In genomic region chr3:61162965-61163364, GRCh38 we compare ENCODE assay signal across 32 cellular contexts.
"Had no signal": no experiment of that assay in that cellular context is flagged by ENCODE, and none has a peak within 500 bp of the region (broad histone marks: within the 10 kb centered on the region; RNA-seq: fewer than 3 reads in every experiment).

No MANE protein-coding gene starts in this region.

- H3K27me3 ChIP-seq: ascending aorta, cardiac muscle cell had no signal

- DNase-seq: activated B cell treated with CpG ODN at 0.5 μM for 24 hours; activated CD4-positive, alpha-beta memory T cell treated with anti-CD3 and anti-CD28 coated beads for 36 hours; activated CD4-positive, alpha-beta T cell treated with anti-CD3 and anti-CD28 coated beads for 4 hours; activated CD4-positive, alpha-beta T cell treated with anti-CD3 and anti-CD28 coated beads, Interleukin-2, amount 10 ng/mL, durations not matched to agents 24 days and 14 days; activated CD4-positive, alpha-beta T cell treated with anti-CD3 and anti-CD28 coated beads, Interleukin-2, amount 50 U/mL, for 1 hour; activated CD4-positive, alpha-beta T cell treated with anti-CD3 and anti-CD28 coated beads, Interleukin-2, amount 50 U/mL, for 4 hours; activated CD4-positive, CD25-positive, alpha-beta regulatory T cell treated with anti-CD3 and anti-CD28 coated beads, Interleukin-2, amount 50 U/mL, for 72 hours; activated CD8-positive, alpha-beta memory T cell treated with anti-CD3 and anti-CD28 coated beads, Interleukin-2, amount 50 U/mL, for 4 hours; activated CD8-positive, alpha-beta T cell treated with anti-CD3 and anti-CD28 coated beads for 36 hours; activated effector memory CD4-positive, alpha-beta T cell treated with anti-CD3 and anti-CD28 coated beads, Interleukin-2, amount 50 U/mL, for 16 hours; activated gamma-delta T cell treated with Interleukin-2 at 50 U/mL for 16 hours; activated naive CD4-positive, alpha-beta T cell treated with anti-CD3 and anti-CD28 coated beads, Interleukin-2, amount 10 ng/mL, durations not matched to agents 7 days and 5 days; activated naive CD4-positive, alpha-beta T cell treated with Interleukin-2 at 50 U/mL for 16 hours; activated naive CD8-positive, alpha-beta T cell treated with anti-CD3 and anti-CD28 coated beads, Interleukin-2, amount 10 ng/mL, durations not matched to agents 7 days and 5 days; activated naive CD8-positive, alpha-beta T cell treated with anti-CD3 and anti-CD28 coated beads, Interleukin-2, amount 50 U/mL, for 24 hours; activated T-cell treated with anti-CD3 and anti-CD28 coated beads for 4 hours; activated T-cell treated with anti-CD3 and anti-CD28 coated beads, Interleukin-2, amount 50 U/mL, for 1 hour; activated T-cell treated with anti-CD3 and anti-CD28 coated beads, Interleukin-2, amount 50 U/mL, for 4 hours; activated T-cell treated with anti-CD3 and anti-CD28 coated beads, Interleukin-2, amount 50 U/mL, for 72 hours; amygdala; anterior cingulate cortex; caudate nucleus; cerebellar nuclear complex; T-helper 1 cell; T-helper 2 cell; T-helper 9 cell had no signal

- H3K36me3 ChIP-seq: ascending aorta, cardiac muscle cell had no signal

- FAIRE-seq: bronchial epithelial cell, TTC549 had no signal

- ATAC-seq: activated CD8-positive, alpha-beta T cell treated with anti-CD3 and anti-CD28 coated beads for 36 hours; activated naive CD8-positive, alpha-beta T cell treated with anti-CD3 and anti-CD28 coated beads, Interleukin-2, amount 50 U/mL, for 24 hours; activated T-cell treated with anti-CD3 and anti-CD28 coated beads, Interleukin-2, amount 50 U/mL, for 4 hours; activated T-cell treated with anti-CD3 and anti-CD28 coated beads, Interleukin-2, amount 50 U/mL, for 72 hours; activated T-helper 17 cell treated with anti-CD3 and anti-CD28 coated beads, Interleukin-2, amount 50 U/mL, for 72 hours had no signal

- H3K27ac ChIP-seq: ascending aorta, cardiac muscle cell, VCaP had no signal

- H3K4me3 ChIP-seq: ascending aorta, cardiac muscle cell had no signal

- H3K9me3 ChIP-seq: ascending aorta had no signal

- H3K4me1 ChIP-seq: ascending aorta had no signal
